ENCODE assay signal across 8 cellular contexts in the genomic region with DNA sequence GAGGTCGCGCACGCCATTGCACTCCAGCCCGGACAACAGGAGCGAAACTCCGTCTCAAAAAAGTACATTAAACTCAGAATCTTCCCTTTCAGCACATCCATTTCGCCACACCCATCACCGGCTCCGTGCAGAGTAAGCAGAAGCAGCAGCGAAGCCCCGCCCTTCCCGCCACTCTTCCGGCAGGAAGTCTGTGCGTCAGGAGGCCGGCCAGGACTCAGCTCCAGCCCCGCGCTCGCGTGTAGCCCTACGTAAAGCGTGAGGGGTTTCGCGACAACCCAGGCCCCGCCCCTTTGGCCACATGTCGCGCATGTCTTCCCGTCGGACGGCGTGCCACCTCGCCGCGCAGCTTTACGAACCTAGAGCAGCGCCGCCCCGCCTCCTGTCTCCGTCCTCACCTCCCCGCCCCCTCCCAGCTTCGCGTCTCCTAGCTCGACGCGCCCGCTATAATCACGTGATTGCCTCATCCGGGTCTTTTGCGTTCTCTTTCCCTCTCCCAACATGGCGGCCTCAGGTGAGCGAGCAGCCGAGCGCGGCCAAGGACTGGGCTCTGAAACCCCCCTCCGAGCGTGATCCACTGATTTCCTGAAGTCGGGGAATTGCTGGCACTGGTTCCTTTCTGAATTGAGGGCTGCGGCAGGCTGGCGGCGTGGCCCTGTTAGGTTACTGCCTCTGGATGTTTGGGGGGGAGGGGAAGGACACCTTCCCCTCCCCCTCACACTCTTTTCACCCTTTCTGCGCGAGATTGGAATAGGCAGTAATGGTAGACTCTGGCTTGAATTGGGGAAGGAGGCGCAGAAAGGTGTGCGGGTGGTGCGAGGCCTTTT. TPM values are rescaled to one million over a fixed set of nuclear protein-coding genes. Genes with fewer than 3 reads are reported as not detected.
DNase-seq lines count a peak whose midpoint lies in the region; ATAC-seq lines count a peak whose summit lies in the region.

A gene with protein sequence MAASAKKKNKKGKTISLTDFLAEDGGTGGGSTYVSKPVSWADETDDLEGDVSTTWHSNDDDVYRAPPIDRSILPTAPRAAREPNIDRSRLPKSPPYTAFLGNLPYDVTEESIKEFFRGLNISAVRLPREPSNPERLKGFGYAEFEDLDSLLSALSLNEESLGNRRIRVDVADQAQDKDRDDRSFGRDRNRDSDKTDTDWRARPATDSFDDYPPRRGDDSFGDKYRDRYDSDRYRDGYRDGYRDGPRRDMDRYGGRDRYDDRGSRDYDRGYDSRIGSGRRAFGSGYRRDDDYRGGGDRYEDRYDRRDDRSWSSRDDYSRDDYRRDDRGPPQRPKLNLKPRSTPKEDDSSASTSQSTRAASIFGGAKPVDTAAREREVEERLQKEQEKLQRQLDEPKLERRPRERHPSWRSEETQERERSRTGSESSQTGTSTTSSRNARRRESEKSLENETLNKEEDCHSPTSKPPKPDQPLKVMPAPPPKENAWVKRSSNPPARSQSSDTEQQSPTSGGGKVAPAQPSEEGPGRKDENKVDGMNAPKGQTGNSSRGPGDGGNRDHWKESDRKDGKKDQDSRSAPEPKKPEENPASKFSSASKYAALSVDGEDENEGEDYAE (plus strand): TSS at position 471 of the 824 bp plus-strand sequence. CDS start 28 bp downstream, at position 499.

- ATAC-seq in GM21360 (IDR thresholded peaks at IDR 0.05; ENCODE audit: unreplicated experiment) = peak; percentile 84

- peak within 1 kb of the TSS; percentile 93 for H3K27ac ChIP-seq in effector memory CD4-positive, alpha-beta T cell (ENCODE audit: insufficient read depth, low read length, poor library complexity, severe bottlenecking)

- H3K27me3 ChIP-seq in effector memory CD4-positive, alpha-beta T cell (replicated peaks; ENCODE audit: control insufficient read depth, insufficient read depth, low read length, poor library complexity, severe bottlenecking) = no peaks in the 10 kb centered on the region

- H3K4me3 ChIP-seq in effector memory CD4-positive, alpha-beta T cell (ENCODE audit: insufficient read depth, low read depth, low read length, poor library complexity, severe bottlenecking) = peak within 1 kb of the TSS; percentile 94

- DNase-seq in COLO668 (lab: John Stamatoyannopoulos, UW; ENCODE audit: unreplicated experiment) (peak; percentile 99), HT1080 (ENCODE audit: low read depth) (peak; percentile 99), NOMO-1 treated with DMSO at 0.1 percent for 48 hours (lab: John Stamatoyannopoulos, UW; ENCODE audit: unreplicated experiment) (peak; percentile 100), medulla oblongata (ENCODE audit: extremely low spot score) (peak; percentile 99)
- DNase-seq in activated CD8-positive, alpha-beta memory T cell treated with anti-CD3 and anti-CD28 coated beads for 4 hours (ENCODE audit: low read depth in 2 of 2) = peak; percentile 99 to 100
- peak; percentile 99 for DNase-seq in effector memory CD4-positive, alpha-beta T cell
- DNase-seq in stimulated activated CD8-positive, alpha-beta memory T cell treated with anti-CD3 and anti-CD28 coated beads, Interleukin-12 subunit alpha, Interleukin-12 subunit beta, amount 100 ng/mL, for 1 hour (ENCODE audit: low read depth) = peak; percentile 99

- H3K9me3 ChIP-seq in effector memory CD4-positive, alpha-beta T cell (ENCODE audit: control insufficient read depth, low read length) = no peaks in the 10 kb centered on the region

- H3K4me1 ChIP-seq in effector memory CD4-positive, alpha-beta T cell (ENCODE audit: control insufficient read depth, insufficient read depth, low read length, poor library complexity, severe bottlenecking) = peaks cover 38% of the 10 kb centered on the region

- peaks cover 8% of the 10 kb centered on the region for H3K36me3 ChIP-seq in effector memory CD4-positive, alpha-beta T cell (ENCODE audit: control insufficient read depth, insufficient read depth, low read length)

RNA-seq across cellular contexts. Expression of the gene that starts here (rescaled TPM):
- 563 and 574 TPM in 2 replicates for total RNA-seq in HT1080 (2014; rRNA removed; shearing (Covaris generic))
- 388 and 515 TPM in 2 replicates for polyA plus RNA-seq in HT1080 (2015; cell fraction: cytosol; rRNA removed)
- polyA plus RNA-seq in HT1080 (2015; cell fraction: nucleus; rRNA removed) = 236 and 286 TPM in 2 replicates

Comparison
In these comparisons a context has a peak if more than half of its experiments do, and no peak if none do; other contexts are left out.
1. Peak in every context shown above with its lines: DNase-seq, ATAC-seq, H3K4me3 ChIP-seq and H3K27ac ChIP-seq.